ENCODE assay signal across 8 cellular contexts in genomic region chr17:32659419-32659842, GRCh38.
DNase-seq lines count a peak whose midpoint lies in the region; ATAC-seq lines count a peak whose summit lies in the region.

No MANE protein-coding gene starts in this region.

- DNase-seq in NCI-H1417 (lab: John Stamatoyannopoulos, UW) (peak; percentile 61 to 82 (median 64)), NCI-H1417 treated with DMSO at 0.1 percent for 48 hours (lab: John Stamatoyannopoulos, UW) (no peak), NCI-H2081 treated with DMSO at 0.1 percent for 48 hours (lab: John Stamatoyannopoulos, UW) (peak; percentile 52), kidney tubule cell (ENCODE audit: low spot score) (peak; percentile 68)
- peak; percentile 8 to 60 (median 26) for DNase-seq in activated CD4-positive, CD25-positive, alpha-beta regulatory T cell (lab: John Stamatoyannopoulos, UW)
- DNase-seq in central memory CD8-positive, alpha-beta T cell (ENCODE audit: low spot score in 2 of 2): peak; percentile 33 to 49
- DNase-seq in stimulated activated CD4-positive, alpha-beta T cell treated with anti-CD3 and anti-CD28 coated beads, Interleukin-2, amount 100 ng/mL, for 48 hours: peak; percentile 68 to 72

- peaks cover 3% of the 10 kb centered on the region for H3K36me3 Mint-ChIP-seq in central memory CD8-positive, alpha-beta T cell (ENCODE audit: insufficient read depth)

- no peaks in the 10 kb centered on the region for H3K4me1 Mint-ChIP-seq in central memory CD8-positive, alpha-beta T cell

- H3K27me3 Mint-ChIP-seq in central memory CD8-positive, alpha-beta T cell: no peaks in the 10 kb centered on the region

- H3K27ac Mint-ChIP-seq in central memory CD8-positive, alpha-beta T cell (ENCODE audit: low read depth): no peak overlapping the region

- no peak for ATAC-seq in central memory CD8-positive, alpha-beta T cell (replicated peaks; ENCODE audit: extremely low read depth, poor library complexity, severe bottlenecking)
- ATAC-seq in HG03342 (IDR thresholded peaks at IDR 0.05; ENCODE audit: unreplicated experiment): no peak

- no peak overlapping the region for H3K4me3 Mint-ChIP-seq in central memory CD8-positive, alpha-beta T cell

- no peaks in the 10 kb centered on the region for H3K9me3 Mint-ChIP-seq in central memory CD8-positive, alpha-beta T cell
